ENCODE assay signal across 1 cellular context in genomic region chr6:16596890-16597331, GRCh38.
TF ChIP-seq lines count a peak whose summit lies in the region.

No MANE protein-coding gene starts in this region.

TF ChIP-seq in GM23338, 12 proteins besides CTCF, POLR2A, EP300 and RAD21 (continued from another document):
- TF ChIP-seq ZNF462 (CRISPR knock-in tag; IDR thresholded peaks at IDR 0.05): no peak
- TF ChIP-seq ZNF114 (CRISPR knock-in tag; IDR thresholded peaks at IDR 0.05): no peak
- no peak for TF ChIP-seq REST (IDR thresholded peaks at IDR 0.05; ENCODE audit: unreplicated experiment)
- TF ChIP-seq EZH2 (IDR thresholded peaks at IDR 0.05; ENCODE audit: low read depth, unreplicated experiment): no peak
- no peak for TF ChIP-seq POLR2AphosphoS5 (IDR thresholded peaks at IDR 0.05; ENCODE audit: low read depth)
- TF ChIP-seq CREB1 (CRISPR knock-in tag; IDR thresholded peaks at IDR 0.05; ENCODE audit: low read depth): no peak
TF ChIP-seq in GM23338: peak in this region for 0.
